ENCODE assay signal across 17 cellular contexts in the genomic region with DNA sequence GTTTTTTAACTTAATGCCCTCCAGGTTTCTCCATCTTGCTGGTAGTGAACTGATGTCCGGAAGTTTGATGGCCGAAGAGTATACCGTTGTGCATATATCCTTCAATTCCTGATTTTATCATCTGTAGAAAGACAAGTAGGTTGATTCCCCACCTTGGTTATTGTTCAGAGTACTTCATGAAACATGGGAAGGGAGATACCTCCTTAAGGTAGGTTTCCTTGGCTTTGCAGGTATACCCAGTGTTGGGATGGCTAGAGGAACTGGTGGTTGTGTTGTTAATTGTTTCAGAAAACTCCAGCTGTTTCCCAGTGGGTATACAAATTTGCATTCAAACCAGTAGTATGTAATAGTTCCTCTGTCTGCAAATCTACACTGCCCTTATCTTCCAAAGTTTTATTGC. TPM values are rescaled to one million over a fixed set of nuclear protein-coding genes. Genes with fewer than 3 reads are reported as not detected.
A peak's percentile ranks its signal among the peaks of the same experiment; 100 is the strongest.
DNase-seq lines count a peak whose midpoint lies in the region; ATAC-seq, FAIRE-seq and TF ChIP-seq lines count a peak whose summit lies in the region.
"Not testable (repeated sequence)": the region's sequence is repeated elsewhere in the genome, so short reads cannot be mapped to it uniquely, and the experiment has no call there.
"Had no signal": no experiment of that assay in that cellular context is flagged by ENCODE, and none has a peak within 500 bp of the region (broad histone marks: within the 10 kb centered on the region; RNA-seq: fewer than 3 reads in every experiment).

No MANE protein-coding gene starts in this region.

- not testable (repeated sequence) for TF ChIP-seq CTCF in endothelial cell of umbilical vein (IDR thresholded peaks at IDR 0.05; ENCODE audit: extremely low read depth in 1 of 2, insufficient read depth in 1 of 2, low read depth in 1 of 2, low read length in 2 of 2); mucosa of descending colon (IDR thresholded peaks at IDR 0.05); upper lobe of left lung (IDR thresholded peaks at IDR 0.05)

- BruUV-seq in endothelial cell of umbilical vein (replicated peaks; lab: Mats Ljungman, UMichigan): not testable (repeated sequence)

- H3K4me1 ChIP-seq in endothelial cell of umbilical vein (ENCODE audit: control insufficient read depth, extremely low read depth, insufficient read depth, low read length); mucosa of descending colon (ENCODE audit: low read depth); upper lobe of left lung: not testable (repeated sequence)

- peak; percentile 10 for ATAC-seq in activated naive CD8-positive, alpha-beta T cell treated with anti-CD3 and anti-CD28 coated beads, Interleukin-2, amount 50 U/mL, for 24 hours
- ATAC-seq in mucosa of descending colon (peak; percentile 48), upper lobe of left lung (ENCODE audit: low FRiP score in 2 of 2) (peak; percentile 39 to 66)

- H3K9me3 ChIP-seq in endothelial cell of umbilical vein (replicated peaks; ENCODE audit: control insufficient read depth, insufficient read depth, low read length); mucosa of descending colon; upper lobe of left lung: not testable (repeated sequence)

- not testable (repeated sequence) for H3K4me2 ChIP-seq in endothelial cell of umbilical vein (ENCODE audit: insufficient read depth, low read length)

- not testable (repeated sequence) for H3K4me3 ChIP-seq in endothelial cell of umbilical vein (replicated peaks in 1 of 3; ENCODE audit: insufficient read depth in 1 of 3, low read depth in 1 of 3, low read length in 3 of 3); mucosa of descending colon; upper lobe of left lung

- not testable (repeated sequence) for H3K36me3 ChIP-seq in endothelial cell of umbilical vein (ENCODE audit: control insufficient read depth in 2 of 2, extremely low read depth in 1 of 2, insufficient read depth in 2 of 2, low read length in 2 of 2); mucosa of descending colon (ENCODE audit: low read depth); upper lobe of left lung

- dilution Hi-C loops in endothelial cell of umbilical vein (cut with MboI; ENCODE audit: extremely low pct_ligation_motif_present, low sequenced_read_pairs): not testable (repeated sequence)

- not testable (repeated sequence) for H3K79me2 ChIP-seq in endothelial cell of umbilical vein (ENCODE audit: control insufficient read depth, insufficient read depth, low read length)

- not testable (repeated sequence) for H3K27ac Mint-ChIP-seq in activated naive CD8-positive, alpha-beta T cell treated with anti-CD3 and anti-CD28 coated beads, Interleukin-2, amount 50 U/mL, for 24 hours

- H2AFZ ChIP-seq in endothelial cell of umbilical vein (ENCODE audit: low read depth, low read length): not testable (repeated sequence)

- not testable (repeated sequence) for TF ChIP-seq POLR2A in endothelial cell of umbilical vein (IDR thresholded peaks at IDR 0.05; ENCODE audit: low read depth, low read length); upper lobe of left lung (IDR thresholded peaks at IDR 0.05)

- intact Hi-C loops in endothelial cell of umbilical vein (cut with micrococcal nuclease); mucosa of descending colon (cut with DNase I, micrococcal nuclease): not testable (repeated sequence)

- POLR2A ChIA-PET in endothelial cell of umbilical vein (lab: Charles Lee): not testable (repeated sequence)

- H4K20me1 ChIP-seq in endothelial cell of umbilical vein (replicated peaks; ENCODE audit: control insufficient read depth, extremely low read depth, insufficient read depth, low read length): not testable (repeated sequence)

- H3K9me1 ChIP-seq in endothelial cell of umbilical vein (replicated peaks; ENCODE audit: control insufficient read depth, extremely low read depth, insufficient read depth, low read length): not testable (repeated sequence)

- DNase-seq in activated naive CD8-positive, alpha-beta T cell treated with anti-CD3 and anti-CD28 coated beads, Interleukin-2, amount 50 U/mL, for 24 hours; mucosa of descending colon; upper lobe of left lung: not testable (repeated sequence)
- DNase-seq in endothelial cell of umbilical vein (ENCODE audit: low read depth, low spot score) (peak; percentile 0), pons (ENCODE audit: low spot score) (peak; percentile 1)

- TF ChIP-seq EP300 in upper lobe of left lung (IDR thresholded peaks at IDR 0.05): not testable (repeated sequence)

- not testable (repeated sequence) for H3K9ac ChIP-seq in endothelial cell of umbilical vein (replicated peaks; ENCODE audit: extremely low read depth, insufficient read depth, low read length)

- not testable (repeated sequence) for H3K36me3 Mint-ChIP-seq in activated naive CD8-positive, alpha-beta T cell treated with anti-CD3 and anti-CD28 coated beads, Interleukin-2, amount 50 U/mL, for 24 hours (ENCODE audit: low read depth)

- 60% methylated on average over 1 of the region's 3 CpGs; no CpG with 5 or more reads in 1 of the 2 donors for WGBS in upper lobe of left lung, 2 donors

- H3K4me1 Mint-ChIP-seq in activated naive CD8-positive, alpha-beta T cell treated with anti-CD3 and anti-CD28 coated beads, Interleukin-2, amount 50 U/mL, for 24 hours: not testable (repeated sequence)

- H3K4me3 Mint-ChIP-seq in activated naive CD8-positive, alpha-beta T cell treated with anti-CD3 and anti-CD28 coated beads, Interleukin-2, amount 50 U/mL, for 24 hours: not testable (repeated sequence)

- H3K9me3 Mint-ChIP-seq in activated naive CD8-positive, alpha-beta T cell treated with anti-CD3 and anti-CD28 coated beads, Interleukin-2, amount 50 U/mL, for 24 hours: not testable (repeated sequence)

- not testable (repeated sequence) for H3K27ac ChIP-seq in endothelial cell of umbilical vein (ENCODE audit: insufficient read depth, low read depth, low read length); upper lobe of left lung

- H3K27me3 Mint-ChIP-seq in activated naive CD8-positive, alpha-beta T cell treated with anti-CD3 and anti-CD28 coated beads, Interleukin-2, amount 50 U/mL, for 24 hours: not testable (repeated sequence)

- not testable (repeated sequence) for H3K27me3 ChIP-seq in endothelial cell of umbilical vein (ENCODE audit: control insufficient read depth in 2 of 2, insufficient read depth in 2 of 2, low read length in 2 of 2); upper lobe of left lung

- FAIRE-seq in endothelial cell of umbilical vein (lab: Jason Lieb, UNC): not testable (repeated sequence)

- CTCF ChIA-PET in endothelial cell of umbilical vein (lab: Charles Lee): not testable (repeated sequence)

RNA-seq across cellular contexts. Expression of a gene that starts 25.1 kb away (rescaled TPM):
- total RNA-seq in endothelial cell of umbilical vein: not detected in 2 replicates
- not detected in 2 replicates for polyA plus RNA-seq in endothelial cell of umbilical vein
- polyA plus RNA-seq in endothelial cell of umbilical vein (2011; cell fraction: cytosol; rRNA removed): not detected in 2 replicates
- not detected in 2 replicates for polyA plus RNA-seq in endothelial cell of umbilical vein (2011; cell fraction: nucleus; rRNA removed)
- not detected in 2 replicates for polyA plus RNA-seq in endothelial cell of umbilical vein (2012)
- not detected in 2 replicates for polyA minus RNA-seq in endothelial cell of umbilical vein
- not detected for polyA minus RNA-seq in endothelial cell of umbilical vein (2011; cell fraction: cytosol; rRNA and poly(A)+ RNA removed)
- not detected in 2 replicates for polyA minus RNA-seq in endothelial cell of umbilical vein (2011; cell fraction: nucleus; rRNA and poly(A)+ RNA removed)
- not detected for total RNA-seq in mucosa of descending colon
- total RNA-seq in upper lobe of left lung: not detected
- total RNA-seq: A673; B cell; Caco-2; Calu3; CD4-positive, alpha-beta memory T cell; CD4-positive, alpha-beta T cell; CD4-positive, CD25-positive, alpha-beta regulatory T cell; CD8-positive, alpha-beta memory T cell; CD8-positive, alpha-beta T cell had no signal
- polyA plus RNA-seq: AG04450; BJ; CD14-positive monocyte; CD4-positive, alpha-beta memory T cell; CD4-positive, CD25-positive, alpha-beta regulatory T cell; CD8-positive, alpha-beta memory T cell had no signal
